ENCODE assay signal across 8 cellular contexts in the genomic region with DNA sequence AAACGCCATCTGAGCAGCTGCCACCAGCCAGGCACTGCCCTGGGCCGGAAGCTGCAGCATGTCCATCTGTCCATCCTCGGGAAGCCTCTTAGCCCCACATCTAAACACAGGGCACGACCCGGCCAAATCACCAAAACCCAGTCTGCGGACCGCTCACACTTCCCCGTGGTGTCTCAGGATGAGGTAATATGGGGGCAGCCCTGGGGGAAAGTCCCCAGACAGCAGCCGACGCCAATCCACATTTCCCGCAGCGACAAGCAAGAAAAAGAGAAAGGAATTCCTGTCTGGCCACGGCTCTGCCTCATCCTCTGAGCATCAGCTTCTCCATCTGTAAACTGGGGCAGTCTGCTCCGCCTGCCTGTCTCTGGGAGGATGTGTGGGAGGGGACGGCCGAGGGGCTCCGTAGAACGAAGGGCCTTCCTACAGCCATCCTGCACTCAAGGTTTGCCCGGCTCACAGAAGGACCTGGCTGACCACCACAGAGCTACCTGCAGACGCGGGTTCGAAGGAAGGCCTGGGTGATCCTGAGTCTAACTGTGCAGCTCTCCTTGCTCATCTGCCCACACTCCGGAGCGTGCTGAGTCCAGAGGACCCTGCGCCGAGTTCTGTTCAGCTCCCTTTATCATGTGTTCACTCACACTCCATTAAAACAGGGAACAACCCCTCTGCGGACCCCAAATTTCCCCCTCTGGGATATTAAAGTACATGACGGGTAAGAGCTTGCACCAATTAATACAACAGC.
DNase-seq lines count a peak whose midpoint lies in the region; ATAC-seq, FAIRE-seq and TF ChIP-seq lines count a peak whose summit lies in the region.

No MANE protein-coding gene starts in this region.

- no peak for TF ChIP-seq RAD21 in K562 (CRISPR knock-in tag; conservative IDR thresholded peaks at IDR 0.05 in 1 of 2, IDR thresholded peaks at IDR 0.05 in 1 of 2)

- H3K4me2 ChIP-seq in K562 (ENCODE audit: insufficient read depth, low read length) = no peak overlapping the region

- CTCF ChIA-PET in K562 (lab: Yijun Ruan, JAX; ENCODE audit: low intra/inter-chr PET ratio) = no interaction called here

- TF ChIP-seq CTCF in K562 (IDR thresholded peaks at IDR 0.05 in 2 of 3, conservative IDR thresholded peaks at IDR 0.05 in 1 of 3; ENCODE audit: insufficient read depth in 2 of 3, low read depth in 1 of 3, low read length in 3 of 3) = no peak
- TF ChIP-seq CTCF in BE2C (IDR thresholded peaks at IDR 0.05; ENCODE audit: low read depth, low read length) = no peak

- BruUV-seq in K562 (replicated peaks; lab: Mats Ljungman, UMichigan) = no TSS peak

- no peak for TF ChIP-seq POLR2A in H54 (IDR thresholded peaks at IDR 0.05; ENCODE audit: low read depth, low read length)
- TF ChIP-seq POLR2A in K562 (conservative IDR thresholded peaks at IDR 0.05) = no peak

- H3K27ac ChIP-seq in K562 (ENCODE audit: extremely low read depth, low read depth, low read length) = no peak overlapping the region

- no peaks in the 10 kb centered on the region for H3K9me3 Mint-ChIP-seq in stimulated activated memory B cell treated with anti-CD40 and anti-IgM and Interleukin-4, amounts not matched to agents 10 μg/mL and 1 μg/mL and 100 μg/mL, for 72 hours

- WGBS in K562 (ENCODE audit: insufficient coverage, low coverage, missing lambda C conversion rate) = under 1% methylated on average over 24 of the region's 28 CpGs

- H3K4me1 ChIP-seq in K562 (replicated peaks in 1 of 2; ENCODE audit: control insufficient read depth in 2 of 2, insufficient read depth in 2 of 2, low read length in 2 of 2) (peaks cover 0 to 7% of the 10 kb centered on the region in 2 experiments; a peak in 1 of 5 replicates), BE2C (no peaks in the 10 kb centered on the region)

- no peak overlapping the region for H3K4me3 ChIP-seq in K562
- H3K4me3 ChIP-seq in BE2C (ENCODE audit: low read depth, low read length) = no peak overlapping the region

- ATAC-seq in K562 = peak; percentile 43; the same call in 2 of the 3 replicates
- peak; percentile 54 for ATAC-seq in stimulated activated memory B cell treated with anti-CD40 and anti-IgM and Interleukin-4, amounts not matched to agents 10 μg/mL and 1 μg/mL and 100 μg/mL, for 72 hours
- no peak for ATAC-seq in GM18870 (IDR thresholded peaks at IDR 0.05; ENCODE audit: unreplicated experiment)

- peaks cover 4% of the 10 kb centered on the region for H3K9me1 ChIP-seq in K562 (ENCODE audit: control insufficient read depth, insufficient read depth, low read length)

- H3K4me1 Mint-ChIP-seq in stimulated activated memory B cell treated with anti-CD40 and anti-IgM and Interleukin-4, amounts not matched to agents 10 μg/mL and 1 μg/mL and 100 μg/mL, for 72 hours = peaks cover 13% of the 10 kb centered on the region

- no peak for FAIRE-seq in H54 (lab: Jason Lieb, UNC)
- no peak for FAIRE-seq in K562 (lab: Jason Lieb, UNC)

- no peaks in the 10 kb centered on the region for H3K79me2 ChIP-seq in K562 (ENCODE audit: control insufficient read depth, insufficient read depth, low read length)

- H3K9me3 ChIP-seq in K562 (replicated peaks; ENCODE audit: control insufficient read depth, insufficient read depth, low read depth, low read length) (no peaks in the 10 kb centered on the region), BE2C (no peaks in the 10 kb centered on the region)

- no peaks in the 10 kb centered on the region for H3K36me3 Mint-ChIP-seq in stimulated activated memory B cell treated with anti-CD40 and anti-IgM and Interleukin-4, amounts not matched to agents 10 μg/mL and 1 μg/mL and 100 μg/mL, for 72 hours

- H3K27me3 Mint-ChIP-seq in stimulated activated memory B cell treated with anti-CD40 and anti-IgM and Interleukin-4, amounts not matched to agents 10 μg/mL and 1 μg/mL and 100 μg/mL, for 72 hours = peaks cover 21% of the 10 kb centered on the region

- peak; percentile 27 for DNase-seq in H54 (ENCODE audit: insufficient read length, low spot score)
- DNase-seq in K562 (ENCODE audit: extremely low read depth in 1 of 4, low spot score in 3 of 4) = no peak
- DNase-seq in islet precursor cell = peak; percentile 95
- DNase-seq in BE2C = no peak
- no peak for DNase-seq in DMS79 (lab: John Stamatoyannopoulos, UW)
- DNase-seq in NCI-H2029 (lab: John Stamatoyannopoulos, UW) = no peak

- no peak overlapping the region for H3K27ac Mint-ChIP-seq in stimulated activated memory B cell treated with anti-CD40 and anti-IgM and Interleukin-4, amounts not matched to agents 10 μg/mL and 1 μg/mL and 100 μg/mL, for 72 hours

- no peak for TF ChIP-seq EP300 in K562 (IDR thresholded peaks at IDR 0.05; ENCODE audit: low read length)

- no peak overlapping the region for H3K9ac ChIP-seq in K562 (ENCODE audit: insufficient read depth in 1 of 2, low read depth in 2 of 2, low read length in 2 of 2)

- H3K4me3 Mint-ChIP-seq in stimulated activated memory B cell treated with anti-CD40 and anti-IgM and Interleukin-4, amounts not matched to agents 10 μg/mL and 1 μg/mL and 100 μg/mL, for 72 hours = no peak overlapping the region

- POLR2A ChIA-PET in K562 (lab: Yijun Ruan, JAX) = interaction anchor here (0.7 kb wide), 1 partner anchor 1040 kb away, joined by 4 read pairs; no protein-coding TSS in a partner anchor

- no peaks in the 10 kb centered on the region; the same call in 1 of the 2 replicates for H4K20me1 ChIP-seq in K562 (replicated peaks; ENCODE audit: control insufficient read depth, insufficient read depth, low read length)

- no peaks in the 10 kb centered on the region for H3K36me3 ChIP-seq in K562 (ENCODE audit: control insufficient read depth, insufficient read depth, low read length)
- H3K36me3 ChIP-seq in BE2C = no peaks in the 10 kb centered on the region

- in situ Hi-C loops in K562 (cut with MboI) = no loop called here

- peaks cover 2 to 54% of the 10 kb centered on the region in 2 experiments; a peak in 2 of 5 replicates for H3K27me3 ChIP-seq in K562 (ENCODE audit: control insufficient read depth in 2 of 2, insufficient read depth in 2 of 2, low read length in 2 of 2)
- H3K27me3 ChIP-seq in BE2C = no peaks in the 10 kb centered on the region

- intact Hi-C loops in K562 (cut with micrococcal nuclease) = no loop called here

- no peak overlapping the region for H2AFZ ChIP-seq in K562 (ENCODE audit: low read depth, low read length)

TF ChIP-seq in K562, 482 proteins besides CTCF, POLR2A, EP300 and RAD21:
- TF ChIP-seq JUN (IDR thresholded peaks at IDR 0.05; ENCODE audit: borderline replicate concordance, low read depth, low read length) (no peak), JUN (CRISPR knock-in tag; IDR thresholded peaks at IDR 0.05; ENCODE audit: borderline replicate concordance) (no peak), ZBTB7A (IDR thresholded peaks at IDR 0.05; ENCODE audit: borderline replicate concordance, control insufficient read depth, low read depth, low read length) (no peak), RFX1 (IDR thresholded peaks at IDR 0.05) (no peak), MYC (IDR thresholded peaks at IDR 0.05; ENCODE audit: low read depth, low read length) (no peak), MYC (CRISPR knock-in tag; IDR thresholded peaks at IDR 0.05; ENCODE audit: borderline replicate concordance, low read depth) (no peak), GABPA (tag; conservative IDR thresholded peaks at IDR 0.05; ENCODE audit: low read depth) (no peak), SMARCA4 (IDR thresholded peaks at IDR 0.05) (no peak), NCOA2 (IDR thresholded peaks at IDR 0.05; ENCODE audit: partially characterized antibody in 2 of 2) (no peak), FOXJ2 (tag; IDR thresholded peaks at IDR 0.05) (no peak), SMAD2 (IDR thresholded peaks at IDR 0.05; ENCODE audit: low read depth, low read length) (no peak), BRD9 (IDR thresholded peaks at IDR 0.05; ENCODE audit: low read depth, partially characterized antibody) (no peak), ZNF274 (IDR thresholded peaks at IDR 0.05; ENCODE audit: borderline replicate concordance, low read depth, low read length) (no peak)

Comparison
In these comparisons a context has a peak if more than half of its experiments do, and no peak if none do; other contexts are left out.
1. DNase-seq: peak in H54 (single experiment) and islet precursor cell (single experiment); none in K562 (0 of 4), BE2C (single experiment), DMS79 (single experiment) and NCI-H2029 (single experiment).